23 cellular contexts compared by ENCODE assay signal in the genomic region with DNA sequence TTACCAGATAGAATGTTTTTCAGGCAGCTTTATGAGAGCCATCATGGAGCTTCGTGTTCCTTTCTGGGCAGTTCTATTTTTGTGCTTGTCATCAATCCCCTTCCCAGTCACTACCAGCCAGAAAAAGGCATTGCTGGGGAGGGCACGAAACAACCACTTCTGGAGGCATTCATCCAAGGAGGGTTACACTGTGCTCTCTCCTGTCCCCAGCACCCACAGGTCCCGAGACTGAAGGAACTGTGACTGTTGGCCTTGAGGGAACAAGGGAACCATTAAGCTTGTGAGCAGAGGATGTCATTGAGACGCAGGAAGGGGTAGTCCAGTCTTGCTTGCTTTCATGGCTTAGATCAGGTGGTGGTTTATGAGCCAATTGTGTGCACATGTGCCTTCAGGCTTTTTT. TPM values are rescaled to one million over a fixed set of nuclear protein-coding genes. Genes with fewer than 3 reads are reported as not detected.
"Had no signal": no experiment of that assay in that cellular context is flagged by ENCODE, and none has a peak within 500 bp of the region (broad histone marks: within the 10 kb centered on the region; RNA-seq: fewer than 3 reads in every experiment).

No MANE protein-coding gene starts in this region.

- H3K27me3 ChIP-seq: brain microvascular endothelial cell, esophagus squamous epithelium, upper lobe of right lung had no signal

- H3K4me3 Mint-ChIP-seq: activated CD4-positive, alpha-beta T cell treated with anti-CD3 and anti-CD28 coated beads, Interleukin-2, amount 10 ng/mL, durations not matched to agents 7 days and 5 days; activated CD8-positive, alpha-beta T cell treated with anti-CD3 and anti-CD28 coated beads, Interleukin-2, amount 10 ng/mL, durations not matched to agents 7 days and 5 days; activated naive CD4-positive, alpha-beta T cell treated with anti-CD3 and anti-CD28 coated beads for 36 hours; activated T-cell treated with anti-CD3 and anti-CD28 coated beads, Interleukin-2, amount 50 U/mL, for 24 hours; stimulated activated naive CD8-positive, alpha-beta T cell treated with anti-CD3 and anti-CD28 coated beads, Interleukin-15, Interleukin-2, amounts not matched to agents 100 ng/mL and 50 ng/mL, for 24 hours had no signal

- H3K4me3 ChIP-seq: esophagus squamous epithelium, skin epidermis, upper lobe of right lung had no signal

- ATAC-seq: activated CD8-positive, alpha-beta T cell treated with anti-CD3 and anti-CD28 coated beads, Interleukin-2, amount 10 ng/mL, durations not matched to agents 7 days and 5 days; left lobe of liver; upper lobe of right lung had no signal

- H3K27ac Mint-ChIP-seq: activated CD4-positive, alpha-beta T cell treated with anti-CD3 and anti-CD28 coated beads, Interleukin-2, amount 10 ng/mL, durations not matched to agents 7 days and 5 days; activated CD8-positive, alpha-beta T cell treated with anti-CD3 and anti-CD28 coated beads, Interleukin-2, amount 10 ng/mL, durations not matched to agents 7 days and 5 days; activated naive CD4-positive, alpha-beta T cell treated with anti-CD3 and anti-CD28 coated beads for 36 hours; activated T-cell treated with anti-CD3 and anti-CD28 coated beads, Interleukin-2, amount 50 U/mL, for 24 hours; activated T-helper 2 cell treated with anti-CD3 and anti-CD28 coated beads, Interferon-gamma antibody, Interleukin-2, Interleukin-4, amounts not matched to agents 10 μg/mL and 5 μg/mL and 100 μg/mL, durations not matched to agents 14 hours and 24 hours and 36 hours; stimulated activated naive CD8-positive, alpha-beta T cell treated with anti-CD3 and anti-CD28 coated beads, Interleukin-15, Interleukin-2, amounts not matched to agents 100 ng/mL and 50 ng/mL, for 24 hours had no signal

- H3K27ac ChIP-seq: brain microvascular endothelial cell, esophagus squamous epithelium, skin epidermis, upper lobe of right lung had no signal

- H3K4me1 Mint-ChIP-seq: activated CD4-positive, alpha-beta T cell treated with anti-CD3 and anti-CD28 coated beads, Interleukin-2, amount 10 ng/mL, durations not matched to agents 7 days and 5 days had no signal

- DNase-seq: activated CD4-positive, alpha-beta T cell treated with anti-CD3 and anti-CD28 coated beads, Interleukin-2, amount 10 ng/mL, durations not matched to agents 7 days and 5 days; activated CD4-positive, CD25-positive, alpha-beta regulatory T cell; activated CD8-positive, alpha-beta T cell treated with anti-CD3 and anti-CD28 coated beads, Interleukin-2, amount 10 ng/mL, durations not matched to agents 7 days and 5 days; activated naive CD4-positive, alpha-beta T cell treated with anti-CD3 and anti-CD28 coated beads for 36 hours; activated T-cell treated with anti-CD3 and anti-CD28 coated beads, Interleukin-2, amount 50 U/mL, for 24 hours; brain microvascular endothelial cell; cortex of kidney; effector CD4-positive, alpha-beta T cell; esophagus squamous epithelium; hypothalamus; mammary epithelial cell; midbrain; occipital lobe; posterior cingulate gyrus; retina; stimulated activated CD4-positive, alpha-beta T cell treated with anti-CD3 and anti-CD28 coated beads, Interleukin-2, amount 100 ng/mL, for 48 hours; T-helper 1 cell; T1000; upper lobe of right lung had no signal

- H3K36me3 ChIP-seq: brain microvascular endothelial cell, esophagus squamous epithelium, upper lobe of right lung had no signal

- H3K4me1 ChIP-seq: esophagus squamous epithelium, upper lobe of right lung had no signal

- H3K9me3 ChIP-seq: esophagus squamous epithelium, upper lobe of right lung had no signal

RNA-seq across cellular contexts. Expression of a gene that starts 20.1 kb away (rescaled TPM):
- total RNA-seq: activated CD8-positive, alpha-beta T cell treated with anti-CD3 and anti-CD28 coated beads, Interleukin-2, amount 10 ng/mL, durations not matched to agents 7 days and 5 days; activated T-helper 2 cell treated with anti-CD3 and anti-CD28 coated beads, Interferon-gamma antibody, Interleukin-2, Interleukin-4, amounts not matched to agents 10 μg/mL and 5 μg/mL and 100 μg/mL, durations not matched to agents 14 hours and 24 hours and 36 hours had no signal
